ENCODE assay signal across 29 cellular contexts in genomic region chr9:72899734-72900477, GRCh38. TPM values are rescaled to one million over a fixed set of nuclear protein-coding genes. Genes with fewer than 3 reads are reported as not detected.
DNase-seq lines count a peak whose midpoint lies in the region; ATAC-seq, FAIRE-seq and TF ChIP-seq lines count a peak whose summit lies in the region.
"Had no signal": no experiment of that assay in that cellular context is flagged by ENCODE, and none has a peak within 500 bp of the region (broad histone marks: within the 10 kb centered on the region; RNA-seq: fewer than 3 reads in every experiment).

No MANE protein-coding gene starts in this region.

- no peak overlapping the region for H3K27ac ChIP-seq in mammary epithelial cell (ENCODE audit: insufficient read depth, low read depth, low read length)
- H3K27ac ChIP-seq in breast epithelium = no peak overlapping the region
- H3K27ac ChIP-seq in A549 = peak overlapping the region; percentile 9 to 61; a peak in 4 of 6 replicates
- H3K27ac ChIP-seq in transverse colon = peak overlapping the region in 3 of 4 donors; percentile 32 to 56 (median 48)
- H3K27ac ChIP-seq: 22Rv1, BLaER1 had no signal

- H3K79me2 ChIP-seq in mammary epithelial cell (ENCODE audit: insufficient read depth, low read length) = no peaks in the 10 kb centered on the region

- peak in 1 of 2 experiments; percentile 0; a peak in 1 of 6 replicates for ATAC-seq in A549
- ATAC-seq in WTC11 = no peak; the same call in 1 of the 2 replicates
- ATAC-seq in HG03457 (IDR thresholded peaks at IDR 0.05; ENCODE audit: unreplicated experiment) = no peak
- ATAC-seq: GM12878 had no signal

- dilution Hi-C loops in mammary epithelial cell (cut with HindIII; ENCODE audit: low sequenced_read_pairs) = no loop called here

- H3K27ac Mint-ChIP-seq in WTC11 = no peak overlapping the region
- H3K27ac Mint-ChIP-seq: CD14-positive monocyte; CD4-positive, alpha-beta memory T cell; CD4-positive, CD25-positive, alpha-beta regulatory T cell; CD8-positive, alpha-beta memory T cell had no signal

- TF ChIP-seq POLR2A in breast epithelium (IDR thresholded peaks at IDR 0.05) (no peak), A549 (IDR thresholded peaks at IDR 0.05; ENCODE audit: low read length) (no peak), transverse colon (IDR thresholded peaks at IDR 0.05) (no peak)

- no peak for TF ChIP-seq CTCF in mammary epithelial cell (conservative IDR thresholded peaks at IDR 0.05 in 1 of 2, IDR thresholded peaks at IDR 0.05 in 1 of 2; ENCODE audit: extremely low read depth in 1 of 2, insufficient read depth in 1 of 2, low read depth in 1 of 2, low read length in 2 of 2)
- no peak for TF ChIP-seq CTCF in breast epithelium (IDR thresholded peaks at IDR 0.05)
- no peak for TF ChIP-seq CTCF in A549 (IDR thresholded peaks at IDR 0.05)
- TF ChIP-seq CTCF in WTC11 (IDR thresholded peaks at IDR 0.05) = no peak
- TF ChIP-seq CTCF in transverse colon (IDR thresholded peaks at IDR 0.05) = no peak

- no TSS peak for BruUV-seq in mammary epithelial cell (replicated peaks; lab: Mats Ljungman, UMichigan)

- H3K9me3 ChIP-seq in mammary epithelial cell (replicated peaks; ENCODE audit: insufficient read depth, low read length) (no peaks in the 10 kb centered on the region), breast epithelium (no peaks in the 10 kb centered on the region), A549 (no peaks in the 10 kb centered on the region), transverse colon (no peaks in the 10 kb centered on the region)
- H3K9me3 ChIP-seq: BE2C, BLaER1 had no signal

- no peak overlapping the region for H3K4me2 ChIP-seq in mammary epithelial cell (ENCODE audit: insufficient read depth, low read depth, low read length)
- H3K4me2 ChIP-seq in A549 = peak overlapping the region; percentile 47; the same call in 2 of the 3 replicates
- H3K4me2 ChIP-seq: BLaER1 had no signal

- H3K27me3 Mint-ChIP-seq in WTC11 (ENCODE audit: low read depth) = no peaks in the 10 kb centered on the region

- H3K27me3 ChIP-seq in mammary epithelial cell (ENCODE audit: insufficient read depth, low read length) (no peaks in the 10 kb centered on the region), breast epithelium (no peaks in the 10 kb centered on the region), transverse colon (no peaks in the 10 kb centered on the region)
- H3K27me3 ChIP-seq: BE2C, BLaER1 had no signal

- 75% methylated on average over 3 of the region's 3 CpGs for whole genome bisulfite sequencing in mammary epithelial cell (ENCODE audit: low coverage, missing lambda C conversion rate)
- 87% methylated on average over 3 of the region's 3 CpGs for WGBS in A549 (ENCODE audit: missing lambda C conversion rate)
- WGBS in transverse colon (ENCODE audit: low coverage in 1 of 2), 2 donors = 89 to 94% methylated on average over 3 of the region's 3 CpGs

- no peak for TF ChIP-seq EP300 in A549 (IDR thresholded peaks at IDR 0.05)
- no peak for TF ChIP-seq EP300 in transverse colon (IDR thresholded peaks at IDR 0.05; ENCODE audit: low read depth)

- no peaks in the 10 kb centered on the region for H4K20me1 ChIP-seq in mammary epithelial cell (ENCODE audit: insufficient read depth, low read length)
- H4K20me1 ChIP-seq: BLaER1 had no signal

- H3K4me3 Mint-ChIP-seq in WTC11 = no peak overlapping the region
- H3K4me3 Mint-ChIP-seq: CD14-positive monocyte; CD4-positive, alpha-beta memory T cell; CD4-positive, CD25-positive, alpha-beta regulatory T cell; CD8-positive, alpha-beta memory T cell had no signal

- no peak for TF ChIP-seq RAD21 in A549 (conservative IDR thresholded peaks at IDR 0.05 in 1 of 2, IDR thresholded peaks at IDR 0.05 in 1 of 2)

- CTCF ChIA-PET in mammary epithelial cell (lab: Charles Lee; ENCODE audit: low non-redundant PET) = no interaction called here
- CTCF ChIA-PET in A549 (lab: Yijun Ruan, JAX) = interaction anchor here (0.6 to 1.7 kb wide), 4 partner anchors 10 to 183 kb away, joined by 3 to 4 read pairs (median 4); no protein-coding TSS in a partner anchor
- CTCF ChIA-PET in WTC11 (lab: Charles Lee) = interaction anchor here (1.0 kb wide), 1 partner anchor 31 kb away, joined by 5 read pairs; no protein-coding TSS in a partner anchor

- in situ Hi-C loops in mammary epithelial cell (cut with MboI; ENCODE audit: low sequenced_read_pairs in 2 of 2) (no loop called here), transverse colon (cut with MboI; ENCODE audit: low pct_ligation_motif_present in 1 of 4, low pct_unique_long_range_greater_than_20kb in 1 of 4, low sequenced_read_pairs in 3 of 4) (no loop called here)

- no peaks in the 10 kb centered on the region for H3K9me3 Mint-ChIP-seq in WTC11
- H3K9me3 Mint-ChIP-seq: CD14-positive monocyte had no signal

- H2AFZ ChIP-seq in mammary epithelial cell (ENCODE audit: low read depth, low read length) = no peak overlapping the region

- DNase-seq in mammary epithelial cell (peak; percentile 23), breast epithelium (ENCODE audit: low spot score in 2 of 2) (no peak), A549 (ENCODE audit: low read depth in 1 of 2, low spot score in 1 of 2) (no peak), WTC11 (ENCODE audit: low spot score) (no peak), transverse colon (no peak), NOMO-1 treated with dmso at 0.1 percent for 144 hours (lab: John Stamatoyannopoulos, UW; ENCODE audit: unreplicated experiment) (no peak)
- DNase-seq: ACHN; BE2C; C1 segment of cervical spinal cord; CD4-positive, alpha-beta memory T cell; CD4-positive, CD25-positive, alpha-beta regulatory T cell; CD8-positive, alpha-beta memory T cell; COR-L47; DMS 273 treated with DMSO at 0.1 percent for 48 hours; DMS153; DMS53; DMS79; DND-41; EL; GDM1 had no signal

- no peak for FAIRE-seq in A549 (lab: Jason Lieb, UNC)
- FAIRE-seq: GM12878, GM19239 had no signal

- H3K36me3 ChIP-seq in mammary epithelial cell (ENCODE audit: insufficient read depth, low read length) (no peaks in the 10 kb centered on the region), breast epithelium (no peaks in the 10 kb centered on the region), transverse colon (peaks cover 0 to 16% (median 3%) of the 10 kb centered on the region in 4 donors)
- H3K36me3 ChIP-seq: BE2C, BLaER1 had no signal

- H3K4me3 ChIP-seq in mammary epithelial cell (replicated peaks in 1 of 3; ENCODE audit: insufficient read depth in 1 of 3, low read depth in 2 of 3, low read length in 3 of 3) (no peak overlapping the region), breast epithelium (no peak overlapping the region), A549 (no peak overlapping the region), transverse colon (no peak overlapping the region)
- H3K4me3 ChIP-seq: BLaER1, GM12878 had no signal

- POLR2A ChIA-PET in A549 (lab: Yijun Ruan, JAX) = no interaction called here
- POLR2A ChIA-PET in WTC11 (lab: Charles Lee) = no interaction called here

- H3K4me1 Mint-ChIP-seq in WTC11 = peaks cover 4% of the 10 kb centered on the region
- H3K4me1 Mint-ChIP-seq: CD4-positive, alpha-beta memory T cell; CD4-positive, CD25-positive, alpha-beta regulatory T cell; CD8-positive, alpha-beta memory T cell had no signal

- H3K9ac ChIP-seq in mammary epithelial cell (ENCODE audit: insufficient read depth, low read length) = no peak overlapping the region
- H3K9ac ChIP-seq: BLaER1 had no signal

- no peaks in the 10 kb centered on the region for H3K4me1 ChIP-seq in mammary epithelial cell (ENCODE audit: insufficient read depth, low read length)
- no peaks in the 10 kb centered on the region for H3K4me1 ChIP-seq in breast epithelium
- H3K4me1 ChIP-seq in A549 = peaks cover 99% of the 10 kb centered on the region
- H3K4me1 ChIP-seq in transverse colon = no peaks in the 10 kb centered on the region
- H3K4me1 ChIP-seq: BE2C, BLaER1 had no signal

- no peaks in the 10 kb centered on the region for H3K36me3 Mint-ChIP-seq in WTC11
- H3K36me3 Mint-ChIP-seq: CD4-positive, alpha-beta memory T cell; CD4-positive, CD25-positive, alpha-beta regulatory T cell; CD8-positive, alpha-beta memory T cell had no signal

- intact Hi-C loops in mammary epithelial cell (cut with micrococcal nuclease) (loop anchor here (5.0 kb wide), 1 partner anchor 42 kb away; no protein-coding TSS in a partner anchor), breast epithelium (cut with DNase I; ENCODE audit: low total_unique reads) (loop anchor here (5.0 kb wide), 1 partner anchor 1173 kb away; no protein-coding TSS in a partner anchor), transverse colon (cut with DNase I; ENCODE audit: low total_unique reads) (no loop called here)

TF ChIP-seq in A549, 52 proteins besides CTCF, POLR2A, EP300 and RAD21 (continues in another document):
- TF ChIP-seq TFCP2L1 (CRISPR knock-in tag; IDR thresholded peaks at IDR 0.05) = peak; percentile 84
- peak; percentile 97 for TF ChIP-seq HOXA7 (CRISPR knock-in tag; IDR thresholded peaks at IDR 0.05)
- no peak for TF ChIP-seq BHLHE40 (IDR thresholded peaks at IDR 0.05; ENCODE audit: low read depth, low read length)
- peak in 1 of 2 experiments; percentile 56; a peak in 2 of 5 replicates for TF ChIP-seq JUN (IDR thresholded peaks at IDR 0.05)
- TF ChIP-seq KDM1A (IDR thresholded peaks at IDR 0.05; ENCODE audit: low read depth) = no peak
- TF ChIP-seq HOXB5 (CRISPR knock-in tag; IDR thresholded peaks at IDR 0.05) = no peak

TF ChIP-seq in WTC11, 78 proteins besides CTCF, POLR2A, EP300 and RAD21:
- TF ChIP-seq ZNF423 (CRISPR knock-in tag; IDR thresholded peaks at IDR 0.05) = peak; percentile 55; the same call in 1 of the 2 replicates
- no peak for TF ChIP-seq ZNF416 (CRISPR knock-in tag; IDR thresholded peaks at IDR 0.05)
TF ChIP-seq in WTC11: peak in this region for 1.

RNA-seq across cellular contexts. Expression of gene ALDH1A1, which starts 52.9 kb away (rescaled TPM):
- total RNA-seq in mammary epithelial cell (under 1 TPM in 1 of 2 donors, not detected in 1; 0.33 TPM), breast epithelium (100 to 1,000 TPM in 1 of 3 donors, 10 to 100 TPM in 2; 67.2 to 233 (median 80.1) TPM), WTC11 (2021) (1.9 to 3.3 TPM (median 2.4 TPM) in 3 replicates), transverse colon (100 to 1,000 TPM in 3 of 4 donors, 10 to 100 TPM in 1; 76.3 to 566 (median 288) TPM)
- polyA plus RNA-seq in mammary epithelial cell (0.22 TPM), A549 (2011; rRNA removed) (6,119 and 8,617 TPM in 2 replicates), A549 (2017; fragmentation: RNase III; extraction: RNeasy Plus Mini Kit Qiagen cat#74134 plus additional on column Dnase treatment) (9,362 to 9,987 TPM (median 9,373 TPM) in 3 replicates)
- not detected for polyA minus RNA-seq in mammary epithelial cell
- 2,623 and 3,095 TPM in 2 replicates for polyA plus RNA-seq in A549 (2012; cell fraction: cytosol; rRNA removed)
- 1,463 and 2,252 TPM in 2 replicates for polyA plus RNA-seq in A549 (2012; cell fraction: nucleus; rRNA removed)
- 2,553 and 2,631 TPM in 2 replicates for polyA minus RNA-seq in A549 (2011; rRNA and poly(A)+ RNA removed)
- total RNA-seq: A172, Daoy, G401 had no signal
- polyA plus RNA-seq: CD4-positive, alpha-beta memory T cell; CD8-positive, alpha-beta memory T cell had no signal

Comparison
In these comparisons a context has a peak if more than half of its experiments do, and no peak if none do; other contexts are left out.
1. RNA of gene ALDH1A1, which starts 52.9 kb away (total RNA-seq): 76.3 to 566 TPM in transverse colon and 67.2 to 233 TPM in breast epithelium; 1.9 to 3.3 TPM in WTC11 and 0.33 TPM in mammary epithelial cell; every median in the first group is over 10 times any median in the second.
2. H3K27ac ChIP-seq: peak in A549 (2 of 2) and transverse colon (3 of 4); none in mammary epithelial cell (single experiment) and breast epithelium (0 of 2).